ENCODE assay signal across 13 cellular contexts in genomic region chr2:202643012-202643858, GRCh38. TPM values are rescaled to one million over a fixed set of nuclear protein-coding genes. Genes with fewer than 3 reads are reported as not detected.
DNase-seq lines count a peak whose midpoint lies in the region; ATAC-seq and TF ChIP-seq lines count a peak whose summit lies in the region.
"Had no signal": no experiment of that assay in that cellular context is flagged by ENCODE, and none has a peak within 500 bp of the region (broad histone marks: within the 10 kb centered on the region; RNA-seq: fewer than 3 reads in every experiment).

No MANE protein-coding gene starts in this region.

- peak overlapping the region; percentile 86 for H3K4me3 Mint-ChIP-seq in CD4-positive, alpha-beta T cell
- H3K4me3 Mint-ChIP-seq in activated T-helper 17 cell treated with anti-CD3 and anti-CD28 coated beads, Interleukin-2, amount 50 U/mL, for 72 hours: no peak overlapping the region
- no peak overlapping the region for H3K4me3 Mint-ChIP-seq in mesothelial cell of epicardium

- no peak overlapping the region for H2AFZ ChIP-seq in SK-N-SH (ENCODE audit: low read depth)

- no peak for DNase-seq in CD4-positive, alpha-beta T cell
- no peak for DNase-seq in HL-60 (ENCODE audit: low read depth in 1 of 2, low spot score in 1 of 2)
- no peak for DNase-seq in mesothelial cell of epicardium (ENCODE audit: low spot score in 2 of 2, unreplicated experiment in 2 of 2)
- no peak for DNase-seq in NCI-H69 (lab: John Stamatoyannopoulos, UW)
- DNase-seq in SJCRH30: no peak
- DNase-seq in SK-N-SH: no peak
- DNase-seq: OCI-M1, right lobe of liver had no signal

- H3K27ac ChIP-seq in CD4-positive, alpha-beta T cell (ENCODE audit: low read depth, low read length): peak overlapping the region; percentile 58
- H3K27ac ChIP-seq in HL-60 (replicated peaks) (peak overlapping the region; percentile 15; the same call in 1 of the 2 replicates), SJCRH30 (no peak overlapping the region), SK-N-SH (ENCODE audit: low read depth in 2 of 2, low read length in 1 of 2) (no peak overlapping the region)
- H3K27ac ChIP-seq: ascending aorta, right lobe of liver, VCaP had no signal

- peaks cover 5% of the 10 kb centered on the region; the same call in 1 of the 2 replicates for H4K20me1 ChIP-seq in SK-N-SH (ENCODE audit: insufficient read depth)

- no peak overlapping the region for H3K9ac ChIP-seq in SK-N-SH

- H3K27ac Mint-ChIP-seq in CD4-positive, alpha-beta T cell: no peak overlapping the region
- no peak overlapping the region for H3K27ac Mint-ChIP-seq in activated T-helper 17 cell treated with anti-CD3 and anti-CD28 coated beads, Interleukin-2, amount 50 U/mL, for 72 hours
- H3K27ac Mint-ChIP-seq in mesothelial cell of epicardium: peak overlapping the region; percentile 45

- no peaks in the 10 kb centered on the region for H3K27me3 ChIP-seq in CD4-positive, alpha-beta T cell (ENCODE audit: control insufficient read depth, insufficient read depth, low read length)
- no peaks in the 10 kb centered on the region for H3K27me3 ChIP-seq in HL-60 (ENCODE audit: insufficient read depth, poor library complexity, severe bottlenecking)
- no peaks in the 10 kb centered on the region for H3K27me3 ChIP-seq in SJCRH30
- no peaks in the 10 kb centered on the region for H3K27me3 ChIP-seq in SK-N-SH (ENCODE audit: insufficient read depth)
- H3K27me3 ChIP-seq: ascending aorta, right lobe of liver had no signal

- peaks cover 4% of the 10 kb centered on the region for H3F3A ChIP-seq in SK-N-SH (replicated peaks; ENCODE audit: insufficient read depth)

- no peaks in the 10 kb centered on the region for H3K9me3 Mint-ChIP-seq in CD4-positive, alpha-beta T cell
- no peaks in the 10 kb centered on the region for H3K9me3 Mint-ChIP-seq in activated T-helper 17 cell treated with anti-CD3 and anti-CD28 coated beads, Interleukin-2, amount 50 U/mL, for 72 hours
- no peaks in the 10 kb centered on the region for H3K9me3 Mint-ChIP-seq in mesothelial cell of epicardium

- no peaks in the 10 kb centered on the region for H3K36me3 ChIP-seq in SJCRH30
- no peaks in the 10 kb centered on the region for H3K36me3 ChIP-seq in SK-N-SH (replicated peaks in 1 of 2; ENCODE audit: control insufficient read depth in 1 of 2, insufficient read depth in 2 of 2, low read length in 1 of 2)
- H3K36me3 ChIP-seq: ascending aorta, right lobe of liver had no signal

- H3K9me3 ChIP-seq in CD4-positive, alpha-beta T cell (ENCODE audit: control insufficient read depth, low read length): no peaks in the 10 kb centered on the region
- H3K9me3 ChIP-seq in SJCRH30 (replicated peaks): no peaks in the 10 kb centered on the region; the same call in 1 of the 2 replicates
- no peaks in the 10 kb centered on the region for H3K9me3 ChIP-seq in SK-N-SH
- H3K9me3 ChIP-seq: ascending aorta, right lobe of liver had no signal

- H3K9me2 ChIP-seq in SK-N-SH: no peaks in the 10 kb centered on the region

- TF ChIP-seq EP300 in SK-N-SH (IDR thresholded peaks at IDR 0.05; ENCODE audit: borderline replicate concordance in 1 of 2, low read depth in 1 of 2, low read length in 1 of 2): no peak

- H3K79me2 ChIP-seq in SK-N-SH (ENCODE audit: insufficient read depth): peaks cover 22% of the 10 kb centered on the region

- ATAC-seq in CD4-positive, alpha-beta T cell (ENCODE audit: poor library complexity): peak; percentile 65
- peak; percentile 23 for ATAC-seq in activated T-helper 17 cell treated with anti-CD3 and anti-CD28 coated beads, Interleukin-2, amount 50 U/mL, for 72 hours (replicated peaks)
- no peak for ATAC-seq in GM19463 (IDR thresholded peaks at IDR 0.05; ENCODE audit: unreplicated experiment)
- ATAC-seq: left lobe of liver had no signal

- no peak overlapping the region for H3K4me2 ChIP-seq in SK-N-SH

- no peak for TF ChIP-seq CTCF in CD4-positive, alpha-beta T cell (IDR thresholded peaks at IDR 0.05)
- TF ChIP-seq CTCF in HL-60 (IDR thresholded peaks at IDR 0.05; ENCODE audit: insufficient read depth, low read length): no peak
- no peak for TF ChIP-seq CTCF in mesothelial cell of epicardium (IDR thresholded peaks at IDR 0.05; ENCODE audit: unreplicated experiment)
- TF ChIP-seq CTCF in SK-N-SH (IDR thresholded peaks at IDR 0.05): no peak

- H3K4me3 ChIP-seq in HL-60 (replicated peaks; ENCODE audit: insufficient read depth, low read length) (no peak overlapping the region), SJCRH30 (no peak overlapping the region), SK-N-SH (ENCODE audit: low read depth in 2 of 2, low read length in 1 of 2) (no peak overlapping the region)
- H3K4me3 ChIP-seq: ascending aorta, right lobe of liver had no signal

- POLR2A ChIA-PET in CD4-positive, alpha-beta T cell (lab: Charles Lee): interaction anchor here (0.6 to 3.1 kb wide), 26 partner anchors 8 to 1097 kb away, joined by 3 to 103 read pairs (median 6); partner anchors contain the start of genes FAM117B, ICA1L, NBEAL1 and WDR12
- POLR2A ChIA-PET in SK-N-SH (lab: Yijun Ruan, JAX): no interaction called here

- no peaks in the 10 kb centered on the region for H3K4me1 ChIP-seq in SJCRH30
- no peaks in the 10 kb centered on the region; a peak in 2 of 4 replicates for H3K4me1 ChIP-seq in SK-N-SH (ENCODE audit: control insufficient read depth in 1 of 2, insufficient read depth in 2 of 2, low read depth in 1 of 2, low read length in 1 of 2)
- H3K4me1 ChIP-seq: ascending aorta had no signal

- intact Hi-C loops in CD4-positive, alpha-beta T cell (cut with DNase I, micrococcal nuclease): loop anchor here (10.0 kb wide), 3 partner anchors 62 to 1102 kb away; partner anchors contain the start of gene CYP20A1 (in 1 of the 2)

- no peaks in the 10 kb centered on the region for H3K27me3 Mint-ChIP-seq in CD4-positive, alpha-beta T cell
- H3K27me3 Mint-ChIP-seq in activated T-helper 17 cell treated with anti-CD3 and anti-CD28 coated beads, Interleukin-2, amount 50 U/mL, for 72 hours: no peaks in the 10 kb centered on the region
- H3K27me3 Mint-ChIP-seq in mesothelial cell of epicardium (ENCODE audit: low read depth): no peaks in the 10 kb centered on the region

- CTCF ChIA-PET in CD4-positive, alpha-beta T cell (lab: Charles Lee): interaction anchor here (1.2 kb wide), 1 partner anchor 8 kb away, joined by 3 read pairs; no protein-coding TSS in a partner anchor
- CTCF ChIA-PET in SK-N-SH (lab: Yijun Ruan, JAX): no interaction called here

- H3K4me1 Mint-ChIP-seq in CD4-positive, alpha-beta T cell (ENCODE audit: low read depth): peaks cover 62% of the 10 kb centered on the region
- H3K4me1 Mint-ChIP-seq in activated T-helper 17 cell treated with anti-CD3 and anti-CD28 coated beads, Interleukin-2, amount 50 U/mL, for 72 hours: peaks cover 26% of the 10 kb centered on the region
- H3K4me1 Mint-ChIP-seq in mesothelial cell of epicardium: peaks cover 13% of the 10 kb centered on the region

- no peak for TF ChIP-seq RAD21 in SK-N-SH (IDR thresholded peaks at IDR 0.05; ENCODE audit: low read length)

- 96% methylated on average over 5 of the region's 5 CpGs for WGBS in SK-N-SH (ENCODE audit: low lambda C conversion rate)

- H3K36me3 Mint-ChIP-seq in CD4-positive, alpha-beta T cell (ENCODE audit: low read depth): peaks cover 7% of the 10 kb centered on the region
- H3K36me3 Mint-ChIP-seq in activated T-helper 17 cell treated with anti-CD3 and anti-CD28 coated beads, Interleukin-2, amount 50 U/mL, for 72 hours (ENCODE audit: low read depth): peaks cover under 1% of the 10 kb centered on the region
- H3K36me3 Mint-ChIP-seq in mesothelial cell of epicardium: peaks cover under 1% of the 10 kb centered on the region

TF ChIP-seq in SK-N-SH, 30 proteins besides CTCF, POLR2A, EP300 and RAD21 (continues in another document):
- TF ChIP-seq MXI1 (IDR thresholded peaks at IDR 0.05; ENCODE audit: low read depth, low read length): no peak
- TF ChIP-seq RXRA (IDR thresholded peaks at IDR 0.05; ENCODE audit: borderline replicate concordance, low read depth): no peak
- TF ChIP-seq FOXM1 (IDR thresholded peaks at IDR 0.05; ENCODE audit: low read depth): no peak
- no peak for TF ChIP-seq NFIC (IDR thresholded peaks at IDR 0.05; ENCODE audit: borderline replicate concordance)
- TF ChIP-seq EZH2phosphoT487 (IDR thresholded peaks at IDR 0.05; ENCODE audit: borderline replicate concordance, low read depth): no peak
- TF ChIP-seq RCOR1 (IDR thresholded peaks at IDR 0.05; ENCODE audit: low read length): no peak
- TF ChIP-seq, protein P1, sequence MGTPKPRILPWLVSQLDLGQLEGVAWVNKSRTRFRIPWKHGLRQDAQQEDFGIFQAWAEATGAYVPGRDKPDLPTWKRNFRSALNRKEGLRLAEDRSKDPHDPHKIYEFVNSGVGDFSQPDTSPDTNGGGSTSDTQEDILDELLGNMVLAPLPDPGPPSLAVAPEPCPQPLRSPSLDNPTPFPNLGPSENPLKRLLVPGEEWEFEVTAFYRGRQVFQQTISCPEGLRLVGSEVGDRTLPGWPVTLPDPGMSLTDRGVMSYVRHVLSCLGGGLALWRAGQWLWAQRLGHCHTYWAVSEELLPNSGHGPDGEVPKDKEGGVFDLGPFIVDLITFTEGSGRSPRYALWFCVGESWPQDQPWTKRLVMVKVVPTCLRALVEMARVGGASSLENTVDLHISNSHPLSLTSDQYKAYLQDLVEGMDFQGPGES (IDR thresholded peaks at IDR 0.05; ENCODE audit: low read depth, low read length): no peak
- TF ChIP-seq SIN3A (IDR thresholded peaks at IDR 0.05; ENCODE audit: borderline replicate concordance, low read depth, low read length): no peak
- TF ChIP-seq, protein P2, sequence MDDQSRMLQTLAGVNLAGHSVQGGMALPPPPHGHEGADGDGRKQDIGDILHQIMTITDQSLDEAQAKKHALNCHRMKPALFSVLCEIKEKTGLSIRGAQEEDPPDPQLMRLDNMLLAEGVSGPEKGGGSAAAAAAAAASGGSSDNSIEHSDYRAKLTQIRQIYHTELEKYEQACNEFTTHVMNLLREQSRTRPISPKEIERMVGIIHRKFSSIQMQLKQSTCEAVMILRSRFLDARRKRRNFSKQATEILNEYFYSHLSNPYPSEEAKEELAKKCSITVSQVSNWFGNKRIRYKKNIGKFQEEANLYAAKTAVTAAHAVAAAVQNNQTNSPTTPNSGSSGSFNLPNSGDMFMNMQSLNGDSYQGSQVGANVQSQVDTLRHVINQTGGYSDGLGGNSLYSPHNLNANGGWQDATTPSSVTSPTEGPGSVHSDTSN (IDR thresholded peaks at IDR 0.05): no peak
- TF ChIP-seq RFX5 (IDR thresholded peaks at IDR 0.05; ENCODE audit: low read length): no peak
- TF ChIP-seq JUND (IDR thresholded peaks at IDR 0.05): no peak
- no peak for TF ChIP-seq GATA2 (CRISPR knock-in tag; IDR thresholded peaks at IDR 0.05)

RNA-seq across cellular contexts. Expression of gene FAM117B, which starts 8.5 kb away (rescaled TPM):
- total RNA-seq in CD4-positive, alpha-beta T cell: 10 to 100 TPM; 46.8 to 50.4 TPM
- total RNA-seq in activated T-helper 17 cell treated with anti-CD3 and anti-CD28 coated beads, Interleukin-2, amount 50 U/mL, for 72 hours: 10 to 100 TPM in 1 of 2 donors, 1 to 10 TPM in 1; 5.6 to 26.1 TPM
- 29.2 to 30.3 TPM (median 29.5 TPM) in 3 replicates for total RNA-seq in mesothelial cell of epicardium
- total RNA-seq in SJCRH30 (2014; rRNA removed; shearing (Covaris generic)): 4.6 and 5.8 TPM in 2 replicates
- polyA plus RNA-seq in SK-N-SH (2012; rRNA removed): 0.90 and 1.0 TPM in 2 replicates
- 1.7 and 1.9 TPM in 2 replicates for polyA plus RNA-seq in SK-N-SH (2012; cell fraction: cytosol; rRNA removed)
- polyA plus RNA-seq in SK-N-SH (2012; cell fraction: nucleus; rRNA removed): 1.1 and 1.3 TPM in 2 replicates

Comparison
In these comparisons a context has a peak if more than half of its experiments do, and no peak if none do; other contexts are left out.
1. H3K27ac ChIP-seq: peak in CD4-positive, alpha-beta T cell (single experiment) and HL-60 (single experiment); none in SJCRH30 (single experiment) and SK-N-SH (0 of 2).